Comparison of ENCODE assay signal across 1 cellular context in the genomic region with DNA sequence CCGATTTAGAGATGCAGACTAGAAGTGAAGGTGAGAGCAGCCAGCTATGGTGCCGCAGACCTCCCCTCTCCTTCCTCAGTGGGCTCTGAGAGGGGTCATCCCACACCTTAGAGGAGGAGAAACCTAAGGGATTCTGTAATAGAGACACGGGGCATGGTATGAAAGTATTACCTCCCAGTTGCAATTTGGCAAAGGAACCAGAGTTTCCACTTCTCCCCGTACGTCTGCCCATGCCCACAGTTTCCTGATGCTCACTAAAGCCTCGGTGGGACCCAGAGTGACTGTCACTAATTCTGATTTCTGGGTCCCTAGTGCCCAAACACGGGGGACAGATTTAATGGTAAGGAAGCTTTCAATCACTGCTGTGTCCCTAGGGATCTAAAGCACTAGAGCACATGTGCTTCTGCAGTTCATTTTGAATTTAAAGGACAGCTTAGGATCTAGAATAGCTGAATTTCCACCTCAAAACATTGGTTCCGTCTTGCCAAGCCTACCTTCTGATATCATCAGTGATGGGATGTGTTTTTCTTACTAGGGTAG.
TF ChIP-seq lines count a peak whose summit lies in the region.

No MANE protein-coding gene starts in this region.

TF ChIP-seq in GM12891, 5 proteins besides CTCF, POLR2A, EP300 and RAD21:
- TF ChIP-seq POLR2AphosphoS5 (IDR thresholded peaks at IDR 0.05; ENCODE audit: low read depth, low read length): no peak
- no peak for TF ChIP-seq POU2F2 (IDR thresholded peaks at IDR 0.05; ENCODE audit: low read depth, low read length)
- no peak for TF ChIP-seq SPI1 (IDR thresholded peaks at IDR 0.05; ENCODE audit: low read depth, low read length)
- no peak for TF ChIP-seq PAX5 (IDR thresholded peaks at IDR 0.05; ENCODE audit: insufficient read depth, low read length, severe bottlenecking)
- TF ChIP-seq TAF1 (IDR thresholded peaks at IDR 0.05; ENCODE audit: low read depth, low read length): no peak
TF ChIP-seq in GM12891: peak in this region for 0.
